8 cellular contexts compared by ENCODE assay signal in the genomic region with DNA sequence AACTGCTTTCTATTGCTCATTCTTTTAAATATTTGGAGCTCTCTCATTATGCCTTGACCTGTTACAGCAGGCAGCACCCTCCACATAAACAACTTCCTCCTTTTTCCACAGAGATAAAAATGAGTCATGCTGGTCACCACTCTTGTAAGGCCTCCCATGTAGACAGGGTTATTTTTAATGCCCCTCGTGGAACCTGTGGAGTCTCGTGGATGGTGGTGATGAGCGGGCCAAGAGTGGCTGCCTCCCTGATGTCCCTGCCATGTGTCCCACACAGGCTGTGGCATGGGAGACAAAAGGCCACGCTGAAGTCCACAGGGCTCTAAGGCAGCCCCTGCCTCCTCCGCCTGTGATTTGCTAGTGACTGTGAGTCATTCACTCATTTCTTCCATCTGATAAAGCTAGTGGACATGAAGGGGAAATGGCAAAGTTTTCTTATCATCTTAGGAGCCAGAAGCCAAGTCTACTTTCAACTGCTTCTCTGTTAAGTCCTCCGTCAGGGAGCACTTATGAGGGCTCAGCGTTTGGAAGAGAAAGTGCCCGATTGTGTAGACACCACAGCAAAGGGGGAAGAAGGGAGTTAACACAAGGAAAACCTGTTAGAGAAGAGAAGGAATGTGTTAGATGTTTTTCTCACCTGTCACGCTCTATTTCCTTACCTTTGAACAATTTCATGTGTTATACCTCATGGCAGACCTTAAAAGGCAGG.
DNase-seq lines count a peak whose midpoint lies in the region; ATAC-seq, FAIRE-seq and TF ChIP-seq lines count a peak whose summit lies in the region.

No MANE protein-coding gene starts in this region.

- DNase-seq in LoVo (ENCODE audit: low spot score): peak; percentile 83
- no peak for DNase-seq in left lobe of liver (ENCODE audit: low spot score)
- no peak for DNase-seq in upper lobe of right lung
- DNase-seq in GM19239 (ENCODE audit: insufficient read length, low spot score): no peak
- no peak for DNase-seq in HuH-7.5 (ENCODE audit: low spot score)
- DNase-seq in nucleus accumbens (lab: John Stamatoyannopoulos, UW): no peak

- no peaks in the 10 kb centered on the region for H3K27me3 Mint-ChIP-seq in brain

- peaks cover 29% of the 10 kb centered on the region for H3K4me1 Mint-ChIP-seq in brain

- H3K36me3 ChIP-seq in upper lobe of right lung: no peaks in the 10 kb centered on the region

- no peaks in the 10 kb centered on the region for H3K27me3 ChIP-seq in upper lobe of right lung

- ATAC-seq in left lobe of liver: peak; percentile 19
- ATAC-seq in upper lobe of right lung: peak; percentile 56
- ATAC-seq in GM19395 (IDR thresholded peaks at IDR 0.05; ENCODE audit: unreplicated experiment): no peak

- H3K4me3 ChIP-seq in upper lobe of right lung: no peak overlapping the region

- peak overlapping the region in 1 of 5 experiments; percentile 28 for H3K4me3 Mint-ChIP-seq in brain

- FAIRE-seq in GM19239 (lab: Jason Lieb, UNC): no peak

- H3K9me3 Mint-ChIP-seq in brain: peaks cover 8 to 20% (median 12%) of the 10 kb centered on the region in 5 experiments

- no peak overlapping the region for H3K27ac ChIP-seq in upper lobe of right lung

- H3K9me3 ChIP-seq in upper lobe of right lung: no peaks in the 10 kb centered on the region

- no peaks in the 10 kb centered on the region for H3K4me1 ChIP-seq in upper lobe of right lung

- TF ChIP-seq CTCF in brain (conservative IDR thresholded peaks at IDR 0.05) (no peak), upper lobe of right lung (IDR thresholded peaks at IDR 0.05) (no peak)

- intact Hi-C loops in upper lobe of right lung (cut with DNase I): no loop called here

- peak overlapping the region in 3 of 5 experiments; percentile 65 to 92 (median 70) for H3K27ac Mint-ChIP-seq in brain

- H3K36me3 Mint-ChIP-seq in brain: peaks cover 8% of the 10 kb centered on the region
